10 cellular contexts compared by ENCODE assay signal in genomic region chrX:71543316-71543715, GRCh38. TPM values are rescaled to one million over a fixed set of nuclear protein-coding genes. Genes with fewer than 3 reads are reported as not detected.
DNase-seq lines count a peak whose midpoint lies in the region; ATAC-seq and TF ChIP-seq lines count a peak whose summit lies in the region.
"Had no signal": no experiment of that assay in that cellular context is flagged by ENCODE, and none has a peak within 500 bp of the region (broad histone marks: within the 10 kb centered on the region; RNA-seq: fewer than 3 reads in every experiment).

No MANE protein-coding gene starts in this region.

- no peak overlapping the region for H3K9ac ChIP-seq in skeletal muscle satellite cell (ENCODE audit: low read depth, low read length)

- intact Hi-C loops in CD14-positive monocyte (cut with micrococcal nuclease) (loop anchor here in 1 of 2 donors (10.0 kb wide), 1 partner anchor 49 kb away; no protein-coding TSS in a partner anchor), Caco-2 (cut with micrococcal nuclease; ENCODE audit: unreplicated experiment) (no loop called here)

- BruUV-seq in Caco-2 (replicated peaks; lab: Mats Ljungman, UMichigan), result no TSS peak

- DNase-seq in T-helper 1 cell, result no peak
- DNase-seq in RPMI7951 (ENCODE audit: low read depth), result peak; percentile 79
- DNase-seq in CD14-positive monocyte (ENCODE audit: low spot score), result no peak
- no peak for DNase-seq in Caco-2
- DNase-seq: NCI-H2081 treated with DMSO at 0.1 percent for 48 hours, tibial artery had no signal

- POLR2A ChIA-PET in Caco-2 (lab: Charles Lee), result no interaction called here

- no peaks in the 10 kb centered on the region for H3K9me3 Mint-ChIP-seq in T-helper 1 cell treated with Interleukin-12 subunit alpha and Interleukin-12 subunit beta and Interleukin-4 antibody, amounts not matched to agents 30 μg/mL and 1 μg/mL, for 36 hours
- no peaks in the 10 kb centered on the region for H3K9me3 Mint-ChIP-seq in CD14-positive monocyte
- no peaks in the 10 kb centered on the region for H3K9me3 Mint-ChIP-seq in Caco-2 (ENCODE audit: unreplicated experiment)

- peak; percentile 95 for ATAC-seq in esophagus mucosa
- no peak for ATAC-seq in HG03442 (IDR thresholded peaks at IDR 0.05; ENCODE audit: unreplicated experiment)

- H3K4me1 ChIP-seq in skeletal muscle satellite cell (ENCODE audit: control insufficient read depth, insufficient read depth, low read length), result peaks cover 32% of the 10 kb centered on the region
- H3K4me1 ChIP-seq in Caco-2, result no peaks in the 10 kb centered on the region; the same call in 1 of the 2 replicates

- H3K4me2 ChIP-seq in skeletal muscle satellite cell (ENCODE audit: low read length), result peak overlapping the region; percentile 50

- TF ChIP-seq CTCF in CD14-positive monocyte (IDR thresholded peaks at IDR 0.05), result no peak
- no peak for TF ChIP-seq CTCF in Caco-2 (IDR thresholded peaks at IDR 0.05; ENCODE audit: insufficient read depth in 1 of 2, low read depth in 1 of 2, low read length in 1 of 2, severe bottlenecking in 1 of 2, unreplicated experiment in 1 of 2)

- CTCF ChIA-PET in Caco-2 (lab: Charles Lee), result no interaction called here

- H3K27me3 Mint-ChIP-seq in T-helper 1 cell treated with Interleukin-12 subunit alpha and Interleukin-12 subunit beta and Interleukin-4 antibody, amounts not matched to agents 30 μg/mL and 1 μg/mL, for 36 hours (ENCODE audit: low read depth), result no peaks in the 10 kb centered on the region
- H3K27me3 Mint-ChIP-seq in CD14-positive monocyte (ENCODE audit: low read depth in 3 of 3) (peaks cover 0 to 2% (median 0%) of the 10 kb centered on the region in 3 donors), Caco-2 (ENCODE audit: insufficient read depth, unreplicated experiment) (no peaks in the 10 kb centered on the region)

- H3K4me3 Mint-ChIP-seq in T-helper 1 cell treated with Interleukin-12 subunit alpha and Interleukin-12 subunit beta and Interleukin-4 antibody, amounts not matched to agents 30 μg/mL and 1 μg/mL, for 36 hours, result peak overlapping the region; percentile 37
- no peak overlapping the region for H3K4me3 Mint-ChIP-seq in CD14-positive monocyte
- H3K4me3 Mint-ChIP-seq in Caco-2 (ENCODE audit: unreplicated experiment), result no peak overlapping the region

- H3K4me1 Mint-ChIP-seq in T-helper 1 cell treated with Interleukin-12 subunit alpha and Interleukin-12 subunit beta and Interleukin-4 antibody, amounts not matched to agents 30 μg/mL and 1 μg/mL, for 36 hours (ENCODE audit: low read depth), result peaks cover 43% of the 10 kb centered on the region
- H3K4me1 Mint-ChIP-seq in CD14-positive monocyte (peaks cover 49% of the 10 kb centered on the region), Caco-2 (ENCODE audit: low read depth, unreplicated experiment) (peaks cover 17% of the 10 kb centered on the region)

- H3K9me3 ChIP-seq in skeletal muscle satellite cell (replicated peaks; ENCODE audit: low read length), result no peaks in the 10 kb centered on the region
- H3K9me3 ChIP-seq in Caco-2, result no peaks in the 10 kb centered on the region
- H3K9me3 ChIP-seq: tibial artery had no signal

- peak overlapping the region; percentile 52 for H3K27ac Mint-ChIP-seq in T-helper 1 cell treated with Interleukin-12 subunit alpha and Interleukin-12 subunit beta and Interleukin-4 antibody, amounts not matched to agents 30 μg/mL and 1 μg/mL, for 36 hours
- H3K27ac Mint-ChIP-seq in CD14-positive monocyte (peak overlapping the region in 3 of 7 donors; percentile 50 to 91 (median 73)), Caco-2 (ENCODE audit: unreplicated experiment) (no peak overlapping the region)

- no peaks in the 10 kb centered on the region for H3K27me3 ChIP-seq in skeletal muscle satellite cell (ENCODE audit: control insufficient read depth, insufficient read depth, low read length)
- H3K27me3 ChIP-seq in Caco-2 (replicated peaks; ENCODE audit: control insufficient read depth, insufficient read depth, low read length), result no peaks in the 10 kb centered on the region
- H3K27me3 ChIP-seq: tibial artery had no signal

- H3K36me3 ChIP-seq in skeletal muscle satellite cell (ENCODE audit: insufficient read depth, low read length) (peaks cover 26% of the 10 kb centered on the region), Caco-2 (ENCODE audit: control insufficient read depth, insufficient read depth, low read length) (no peaks in the 10 kb centered on the region; the same call in none of the 2 replicates)

- H3K4me3 ChIP-seq in skeletal muscle satellite cell (ENCODE audit: low read length), result no peak overlapping the region
- no peak overlapping the region for H3K4me3 ChIP-seq in Caco-2 (ENCODE audit: low read depth, low read length)
- H3K4me3 ChIP-seq: tibial artery had no signal

- H3K36me3 Mint-ChIP-seq in T-helper 1 cell treated with Interleukin-12 subunit alpha and Interleukin-12 subunit beta and Interleukin-4 antibody, amounts not matched to agents 30 μg/mL and 1 μg/mL, for 36 hours (ENCODE audit: low read depth), result peaks cover 41% of the 10 kb centered on the region
- H3K36me3 Mint-ChIP-seq in CD14-positive monocyte, result peaks cover 33 to 41% of the 10 kb centered on the region in 2 donors
- peaks cover 76% of the 10 kb centered on the region for H3K36me3 Mint-ChIP-seq in Caco-2 (ENCODE audit: insufficient read depth, unreplicated experiment)

RNA-seq across cellular contexts. Expression of gene OGT, which starts 10.4 kb away (rescaled TPM):
- 64.9 and 92.4 TPM in 2 replicates for total RNA-seq in RPMI7951 (2014; rRNA removed; shearing (Covaris generic))
- total RNA-seq in esophagus mucosa (61.7 TPM), Caco-2 (2022) (190 and 211 TPM in 2 replicates)
- total RNA-seq in skeletal muscle satellite cell (2012; rRNA removed), result 92.2 and 94.6 TPM in 2 replicates
- polyA plus RNA-seq in CD14-positive monocyte, result 10 to 100 TPM; 11.7 to 14.0 TPM

RNA-seq across cellular contexts. Expression of gene GCNA, which starts 34.9 kb away (rescaled TPM):
- total RNA-seq in RPMI7951 (2014; rRNA removed; shearing (Covaris generic)), result 2.4 and 4.2 TPM in 2 replicates
- total RNA-seq in esophagus mucosa (0.68 TPM), Caco-2 (2022) (2.8 and 3.4 TPM in 2 replicates)
- 2.0 TPM in 2 replicates for total RNA-seq in skeletal muscle satellite cell (2012; rRNA removed)
- under 1 TPM; 0.26 to 0.27 TPM for polyA plus RNA-seq in CD14-positive monocyte
